In the genomic region with DNA sequence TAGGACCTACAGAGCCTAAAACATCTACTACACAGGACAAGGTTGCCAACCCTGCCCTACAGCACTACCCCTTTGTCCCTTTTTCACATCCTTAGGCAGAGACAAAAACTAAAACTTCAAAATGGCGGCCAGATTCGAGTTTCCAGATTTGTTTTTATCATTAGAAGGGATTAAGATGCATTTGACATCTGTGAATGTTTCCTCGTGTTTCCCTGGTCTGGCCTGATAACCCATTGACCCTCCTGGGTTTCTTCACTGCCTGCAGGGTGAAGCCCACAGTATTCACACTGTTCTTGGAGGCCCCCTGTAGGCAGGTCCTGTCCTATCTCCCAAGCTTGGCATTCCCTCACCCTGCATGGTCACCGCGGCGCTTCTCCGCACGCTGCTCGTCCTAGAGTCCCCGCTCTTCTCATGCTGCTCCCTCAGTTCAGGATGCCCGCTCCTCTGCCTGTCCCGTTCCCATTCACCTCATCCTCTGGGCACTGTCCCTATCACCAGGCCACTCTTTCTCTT, we compare ENCODE assay signal across 16 cellular contexts.
DNase-seq lines count a peak whose midpoint lies in the region; ATAC-seq and TF ChIP-seq lines count a peak whose summit lies in the region.
"Had no signal": no experiment of that assay in that cellular context is flagged by ENCODE, and none has a peak within 500 bp of the region (broad histone marks: within the 10 kb centered on the region; RNA-seq: fewer than 3 reads in every experiment).

No MANE protein-coding gene starts in this region.

- H3K9ac ChIP-seq in OCI-LY1 (ENCODE audit: low read length), result no peak overlapping the region

- H2AFZ ChIP-seq in OCI-LY1 (ENCODE audit: low read length), result no peak overlapping the region

- H3K9me2 ChIP-seq in OCI-LY1 (ENCODE audit: low read depth, low read length), result no peaks in the 10 kb centered on the region

- H3K27me3 ChIP-seq in OCI-LY1 (ENCODE audit: insufficient read depth, low read length) (peaks cover under 1% of the 10 kb centered on the region; the same call in 1 of the 2 replicates), foreskin keratinocyte (no peaks in the 10 kb centered on the region)
- no peaks in the 10 kb centered on the region for H3K27me3 ChIP-seq in CD8-positive, alpha-beta T cell (ENCODE audit: insufficient read depth, low read length)
- H3K27me3 ChIP-seq: MG63, Peyer's patch had no signal

- no peak overlapping the region for H3K4me2 ChIP-seq in OCI-LY1 (ENCODE audit: low read length)

- no peaks in the 10 kb centered on the region for H3K79me2 ChIP-seq in OCI-LY1 (ENCODE audit: insufficient read depth, low read length)

- no peaks in the 10 kb centered on the region for H4K20me1 ChIP-seq in OCI-LY1 (ENCODE audit: insufficient read depth, low read length)

- H3K27me3 Mint-ChIP-seq in stimulated activated naive B cell treated with anti-CD40 and anti-IgM and Interleukin-4, amounts not matched to agents 10 μg/mL and 1 μg/mL and 100 μg/mL, for 72 hours, result peaks cover 5 to 6% of the 10 kb centered on the region in 2 donors
- H3K27me3 Mint-ChIP-seq in CD8-positive, alpha-beta T cell (ENCODE audit: low read depth), result peaks cover 7% of the 10 kb centered on the region

- DNase-seq in fibroblast of villous mesenchyme (ENCODE audit: low read depth) (peak; percentile 10), foreskin keratinocyte (no peak), retina (no peak)
- DNase-seq in stimulated activated naive B cell treated with anti-CD40 and anti-IgM and Interleukin-4, amounts not matched to agents 10 μg/mL and 1 μg/mL and 100 μg/mL, for 72 hours, result no peak
- DNase-seq in CD8-positive, alpha-beta T cell, result no peak
- DNase-seq: CD4-positive, alpha-beta T cell; DMS79 treated with DMSO at 0.1 percent for 48 hours; MG63; NCI-H1105; NCI-H1694 treated with DMSO at 0.1 percent for 48 hours; NCI-H774; Peyer's patch; SHP77 treated with DMSO at 0.1 percent for 48 hours had no signal

- ATAC-seq in stimulated activated naive B cell treated with anti-CD40 and anti-IgM and Interleukin-4, amounts not matched to agents 10 μg/mL and 1 μg/mL and 100 μg/mL, for 72 hours (replicated peaks), result no peak
- ATAC-seq in foreskin keratinocyte, result no peak
- no peak for ATAC-seq in CD8-positive, alpha-beta T cell

- H3K27ac ChIP-seq in OCI-LY1 (ENCODE audit: low read depth, low read length, poor library complexity, severe bottlenecking) (no peak overlapping the region), foreskin keratinocyte (no peak overlapping the region)
- no peak overlapping the region for H3K27ac ChIP-seq in CD8-positive, alpha-beta T cell (ENCODE audit: low read depth, low read length)
- H3K27ac ChIP-seq: Peyer's patch had no signal

- H3K9me3 Mint-ChIP-seq in stimulated activated naive B cell treated with anti-CD40 and anti-IgM and Interleukin-4, amounts not matched to agents 10 μg/mL and 1 μg/mL and 100 μg/mL, for 72 hours, result peaks cover 4% of the 10 kb centered on the region in 2 donors
- H3K9me3 Mint-ChIP-seq in CD8-positive, alpha-beta T cell, result no peaks in the 10 kb centered on the region
- H3K9me3 Mint-ChIP-seq: CD4-positive, alpha-beta T cell had no signal

- CTCF ChIA-PET in CD8-positive, alpha-beta T cell (lab: Charles Lee), result no interaction called here

- H3F3A ChIP-seq in OCI-LY1 (ENCODE audit: insufficient read depth, low read length), result no peaks in the 10 kb centered on the region

- intact Hi-C loops in CD8-positive, alpha-beta T cell (cut with DNase I, micrococcal nuclease), result no loop called here

- TF ChIP-seq CTCF in GM12874 (IDR thresholded peaks at IDR 0.05; ENCODE audit: insufficient read depth, low read depth, low read length) (0 out of 2 replicates have a peak, but pooled peaks have one; percentile 12), OCI-LY1 (IDR thresholded peaks at IDR 0.05; ENCODE audit: low read length) (peak; percentile 23; the same call in 1 of the 2 replicates), fibroblast of villous mesenchyme (IDR thresholded peaks at IDR 0.05; ENCODE audit: insufficient read depth, low read depth, low read length) (no peak), foreskin keratinocyte (conservative IDR thresholded peaks at IDR 0.05) (no peak)
- TF ChIP-seq CTCF in CD8-positive, alpha-beta T cell (IDR thresholded peaks at IDR 0.05), result no peak

- H3K4me1 ChIP-seq in OCI-LY1 (ENCODE audit: insufficient read depth, low read length, severe bottlenecking), result no peaks in the 10 kb centered on the region
- H3K4me1 ChIP-seq in foreskin keratinocyte, result peaks cover 7% of the 10 kb centered on the region
- H3K4me1 ChIP-seq in CD8-positive, alpha-beta T cell (ENCODE audit: insufficient read depth, low read length), result no peaks in the 10 kb centered on the region
- H3K4me1 ChIP-seq: Peyer's patch had no signal

- H3K27ac Mint-ChIP-seq in stimulated activated naive B cell treated with anti-CD40 and anti-IgM and Interleukin-4, amounts not matched to agents 10 μg/mL and 1 μg/mL and 100 μg/mL, for 72 hours, result peak overlapping the region; percentile 31
- no peak overlapping the region for H3K27ac Mint-ChIP-seq in CD8-positive, alpha-beta T cell
- H3K27ac Mint-ChIP-seq: B cell; CD4-positive, alpha-beta T cell had no signal

- POLR2A ChIA-PET in CD8-positive, alpha-beta T cell (lab: Charles Lee), result no interaction called here

- peaks cover 0 to 5% of the 10 kb centered on the region in 2 donors for H3K4me1 Mint-ChIP-seq in stimulated activated naive B cell treated with anti-CD40 and anti-IgM and Interleukin-4, amounts not matched to agents 10 μg/mL and 1 μg/mL and 100 μg/mL, for 72 hours
- H3K4me1 Mint-ChIP-seq in CD8-positive, alpha-beta T cell (ENCODE audit: low read depth), result no peaks in the 10 kb centered on the region
- H3K4me1 Mint-ChIP-seq: B cell had no signal

- no peaks in the 10 kb centered on the region for H3K36me3 ChIP-seq in OCI-LY1 (ENCODE audit: insufficient read depth, low read length)
- no peaks in the 10 kb centered on the region for H3K36me3 ChIP-seq in CD8-positive, alpha-beta T cell (ENCODE audit: insufficient read depth, low read length)
- H3K36me3 ChIP-seq: MG63, Peyer's patch had no signal

- no peaks in the 10 kb centered on the region for H3K9me3 ChIP-seq in OCI-LY1 (ENCODE audit: low read length)
- H3K9me3 ChIP-seq in CD8-positive, alpha-beta T cell (ENCODE audit: low read length), result no peaks in the 10 kb centered on the region
- H3K9me3 ChIP-seq: MG63, Peyer's patch had no signal

- no peaks in the 10 kb centered on the region for H3K36me3 Mint-ChIP-seq in stimulated activated naive B cell treated with anti-CD40 and anti-IgM and Interleukin-4, amounts not matched to agents 10 μg/mL and 1 μg/mL and 100 μg/mL, for 72 hours
- H3K36me3 Mint-ChIP-seq in CD8-positive, alpha-beta T cell, result no peaks in the 10 kb centered on the region

- H3K4me3 ChIP-seq in OCI-LY1 (ENCODE audit: low read depth, low read length, poor library complexity, severe bottlenecking), result no peak overlapping the region
- H3K4me3 ChIP-seq in fibroblast of villous mesenchyme (ENCODE audit: low read depth, low read length), result no peak overlapping the region
- H3K4me3 ChIP-seq in CD8-positive, alpha-beta T cell (ENCODE audit: low read depth, low read length), result no peak overlapping the region
- H3K4me3 ChIP-seq: MG63, Peyer's patch had no signal

- H3K4me3 Mint-ChIP-seq in stimulated activated naive B cell treated with anti-CD40 and anti-IgM and Interleukin-4, amounts not matched to agents 10 μg/mL and 1 μg/mL and 100 μg/mL, for 72 hours, result no peak overlapping the region
- no peak overlapping the region for H3K4me3 Mint-ChIP-seq in CD8-positive, alpha-beta T cell
- H3K4me3 Mint-ChIP-seq: B cell; CD4-positive, alpha-beta T cell had no signal

Comparison
In these comparisons a context has a peak if more than half of its experiments do, and no peak if none do; other contexts are left out.
1. CTCF ChIP-seq: peak in GM12874 (single experiment) and OCI-LY1 (single experiment); none in fibroblast of villous mesenchyme (single experiment), foreskin keratinocyte (single experiment) and CD8-positive, alpha-beta T cell (single experiment).